Comparison of ENCODE assay signal across 1 cellular context in the genomic region with DNA sequence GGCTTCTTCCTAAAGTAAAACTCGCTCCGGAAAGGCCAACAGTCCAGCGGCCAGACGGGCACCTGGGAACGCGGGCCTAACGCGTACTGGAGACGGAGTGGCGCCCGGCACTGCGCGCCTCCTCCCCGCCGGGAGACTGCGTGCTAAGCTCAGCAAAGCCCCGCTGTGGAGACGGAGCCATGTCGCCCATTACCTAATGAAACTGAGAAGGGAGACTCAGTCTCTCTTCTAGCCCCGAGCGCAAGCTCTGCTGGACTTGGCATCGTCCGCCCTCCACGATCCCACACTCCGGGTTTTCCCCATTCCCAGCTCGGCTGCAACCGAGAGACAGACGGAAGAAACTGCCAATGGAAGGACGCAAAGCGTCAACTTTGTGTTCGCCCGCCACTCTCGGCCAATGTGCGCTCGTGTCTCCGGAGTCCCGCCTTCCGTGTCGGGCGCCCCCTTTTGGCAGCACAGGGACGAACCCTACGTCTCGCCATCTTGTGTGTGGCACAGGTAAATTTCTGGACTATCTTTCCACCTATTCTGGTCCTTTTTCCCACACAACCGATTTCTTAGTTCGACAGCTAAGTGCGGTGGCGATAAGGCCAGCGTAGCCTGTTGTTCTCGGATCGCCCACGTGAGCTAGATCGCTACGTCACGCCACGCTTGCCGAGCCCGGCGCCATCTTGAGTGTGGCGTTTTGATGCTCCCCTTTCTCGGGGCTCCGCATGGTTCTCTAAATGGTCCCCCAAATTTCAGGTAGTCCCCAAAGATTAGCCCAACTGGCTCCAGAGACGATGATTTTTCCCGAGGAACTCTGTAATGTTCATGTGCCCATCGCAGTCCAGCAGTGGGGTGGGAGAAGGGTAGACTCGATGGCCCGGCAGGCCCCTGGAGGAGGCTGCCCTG.
TF ChIP-seq lines count a peak whose summit lies in the region.

No MANE protein-coding gene starts in this region.

TF ChIP-seq in WTC11, 78 proteins besides CTCF, POLR2A, EP300 and RAD21 (continued from another document):
- TF ChIP-seq, protein P1, sequence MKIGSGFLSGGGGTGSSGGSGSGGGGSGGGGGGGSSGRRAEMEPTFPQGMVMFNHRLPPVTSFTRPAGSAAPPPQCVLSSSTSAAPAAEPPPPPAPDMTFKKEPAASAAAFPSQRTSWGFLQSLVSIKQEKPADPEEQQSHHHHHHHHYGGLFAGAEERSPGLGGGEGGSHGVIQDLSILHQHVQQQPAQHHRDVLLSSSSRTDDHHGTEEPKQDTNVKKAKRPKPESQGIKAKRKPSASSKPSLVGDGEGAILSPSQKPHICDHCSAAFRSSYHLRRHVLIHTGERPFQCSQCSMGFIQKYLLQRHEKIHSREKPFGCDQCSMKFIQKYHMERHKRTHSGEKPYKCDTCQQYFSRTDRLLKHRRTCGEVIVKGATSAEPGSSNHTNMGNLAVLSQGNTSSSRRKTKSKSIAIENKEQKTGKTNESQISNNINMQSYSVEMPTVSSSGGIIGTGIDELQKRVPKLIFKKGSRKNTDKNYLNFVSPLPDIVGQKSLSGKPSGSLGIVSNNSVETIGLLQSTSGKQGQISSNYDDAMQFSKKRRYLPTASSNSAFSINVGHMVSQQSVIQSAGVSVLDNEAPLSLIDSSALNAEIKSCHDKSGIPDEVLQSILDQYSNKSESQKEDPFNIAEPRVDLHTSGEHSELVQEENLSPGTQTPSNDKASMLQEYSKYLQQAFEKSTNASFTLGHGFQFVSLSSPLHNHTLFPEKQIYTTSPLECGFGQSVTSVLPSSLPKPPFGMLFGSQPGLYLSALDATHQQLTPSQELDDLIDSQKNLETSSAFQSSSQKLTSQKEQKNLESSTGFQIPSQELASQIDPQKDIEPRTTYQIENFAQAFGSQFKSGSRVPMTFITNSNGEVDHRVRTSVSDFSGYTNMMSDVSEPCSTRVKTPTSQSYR (CRISPR knock-in tag; IDR thresholded peaks at IDR 0.05): no peak; the same call in 1 of the 2 replicates
- TF ChIP-seq, protein P2, sequence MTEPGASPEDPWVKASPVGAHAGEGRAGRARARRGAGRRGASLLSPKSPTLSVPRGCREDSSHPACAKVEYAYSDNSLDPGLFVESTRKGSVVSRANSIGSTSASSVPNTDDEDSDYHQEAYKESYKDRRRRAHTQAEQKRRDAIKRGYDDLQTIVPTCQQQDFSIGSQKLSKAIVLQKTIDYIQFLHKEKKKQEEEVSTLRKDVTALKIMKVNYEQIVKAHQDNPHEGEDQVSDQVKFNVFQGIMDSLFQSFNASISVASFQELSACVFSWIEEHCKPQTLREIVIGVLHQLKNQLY (CRISPR knock-in tag; IDR thresholded peaks at IDR 0.05): 0 out of 2 replicates have a peak, but pooled peaks have one; percentile 54
- TF ChIP-seq, protein P3, sequence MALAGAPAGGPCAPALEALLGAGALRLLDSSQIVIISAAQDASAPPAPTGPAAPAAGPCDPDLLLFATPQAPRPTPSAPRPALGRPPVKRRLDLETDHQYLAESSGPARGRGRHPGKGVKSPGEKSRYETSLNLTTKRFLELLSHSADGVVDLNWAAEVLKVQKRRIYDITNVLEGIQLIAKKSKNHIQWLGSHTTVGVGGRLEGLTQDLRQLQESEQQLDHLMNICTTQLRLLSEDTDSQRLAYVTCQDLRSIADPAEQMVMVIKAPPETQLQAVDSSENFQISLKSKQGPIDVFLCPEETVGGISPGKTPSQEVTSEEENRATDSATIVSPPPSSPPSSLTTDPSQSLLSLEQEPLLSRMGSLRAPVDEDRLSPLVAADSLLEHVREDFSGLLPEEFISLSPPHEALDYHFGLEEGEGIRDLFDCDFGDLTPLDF (CRISPR knock-in tag; IDR thresholded peaks at IDR 0.05): peak; percentile 13; the same call in 1 of the 2 replicates
- TF ChIP-seq, protein P4, sequence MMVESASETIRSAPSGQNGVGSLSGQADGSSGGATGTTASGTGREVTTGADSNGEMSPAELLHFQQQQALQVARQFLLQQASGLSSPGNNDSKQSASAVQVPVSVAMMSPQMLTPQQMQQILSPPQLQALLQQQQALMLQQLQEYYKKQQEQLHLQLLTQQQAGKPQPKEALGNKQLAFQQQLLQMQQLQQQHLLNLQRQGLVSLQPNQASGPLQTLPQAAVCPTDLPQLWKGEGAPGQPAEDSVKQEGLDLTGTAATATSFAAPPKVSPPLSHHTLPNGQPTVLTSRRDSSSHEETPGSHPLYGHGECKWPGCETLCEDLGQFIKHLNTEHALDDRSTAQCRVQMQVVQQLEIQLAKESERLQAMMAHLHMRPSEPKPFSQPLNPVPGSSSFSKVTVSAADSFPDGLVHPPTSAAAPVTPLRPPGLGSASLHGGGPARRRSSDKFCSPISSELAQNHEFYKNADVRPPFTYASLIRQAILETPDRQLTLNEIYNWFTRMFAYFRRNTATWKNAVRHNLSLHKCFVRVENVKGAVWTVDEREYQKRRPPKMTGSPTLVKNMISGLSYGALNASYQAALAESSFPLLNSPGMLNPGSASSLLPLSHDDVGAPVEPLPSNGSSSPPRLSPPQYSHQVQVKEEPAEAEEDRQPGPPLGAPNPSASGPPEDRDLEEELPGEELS (CRISPR knock-in tag; IDR thresholded peaks at IDR 0.05): peak; percentile 19; the same call in 1 of the 2 replicates
- TF ChIP-seq, protein P5, sequence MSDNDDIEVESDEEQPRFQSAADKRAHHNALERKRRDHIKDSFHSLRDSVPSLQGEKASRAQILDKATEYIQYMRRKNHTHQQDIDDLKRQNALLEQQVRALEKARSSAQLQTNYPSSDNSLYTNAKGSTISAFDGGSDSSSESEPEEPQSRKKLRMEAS (CRISPR knock-in tag; IDR thresholded peaks at IDR 0.05): peak; percentile 88
- TF ChIP-seq, protein P6, sequence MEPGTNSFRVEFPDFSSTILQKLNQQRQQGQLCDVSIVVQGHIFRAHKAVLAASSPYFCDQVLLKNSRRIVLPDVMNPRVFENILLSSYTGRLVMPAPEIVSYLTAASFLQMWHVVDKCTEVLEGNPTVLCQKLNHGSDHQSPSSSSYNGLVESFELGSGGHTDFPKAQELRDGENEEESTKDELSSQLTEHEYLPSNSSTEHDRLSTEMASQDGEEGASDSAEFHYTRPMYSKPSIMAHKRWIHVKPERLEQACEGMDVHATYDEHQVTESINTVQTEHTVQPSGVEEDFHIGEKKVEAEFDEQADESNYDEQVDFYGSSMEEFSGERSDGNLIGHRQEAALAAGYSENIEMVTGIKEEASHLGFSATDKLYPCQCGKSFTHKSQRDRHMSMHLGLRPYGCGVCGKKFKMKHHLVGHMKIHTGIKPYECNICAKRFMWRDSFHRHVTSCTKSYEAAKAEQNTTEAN (CRISPR knock-in tag; IDR thresholded peaks at IDR 0.05): peak; percentile 29
- TF ChIP-seq NR1H2 (CRISPR knock-in tag; IDR thresholded peaks at IDR 0.05) (0 out of 2 replicates have a peak, but pooled peaks have one; percentile 18), EMX1 (CRISPR knock-in tag; IDR thresholded peaks at IDR 0.05) (no peak), NFE2L1 (CRISPR knock-in tag; IDR thresholded peaks at IDR 0.05) (peak; percentile 89), ZNF121 (CRISPR knock-in tag; IDR thresholded peaks at IDR 0.05) (no peak), ZNF396 (CRISPR knock-in tag; IDR thresholded peaks at IDR 0.05; ENCODE audit: borderline replicate concordance) (no peak), TEAD4 (CRISPR knock-in tag; IDR thresholded peaks at IDR 0.05) (no peak), SMAD3 (CRISPR knock-in tag; IDR thresholded peaks at IDR 0.05; ENCODE audit: borderline replicate concordance) (peak; percentile 41; the same call in 1 of the 2 replicates), NFYB (CRISPR knock-in tag; conservative IDR thresholded peaks at IDR 0.05; ENCODE audit: low read depth) (peak; percentile 94), PRRX2 (CRISPR knock-in tag; IDR thresholded peaks at IDR 0.05) (no peak), ATF1 (CRISPR knock-in tag; IDR thresholded peaks at IDR 0.05) (no peak), SP1 (CRISPR knock-in tag; conservative IDR thresholded peaks at IDR 0.05) (peak; percentile 92), TCF7 (CRISPR knock-in tag; IDR thresholded peaks at IDR 0.05; ENCODE audit: low read depth) (peak; percentile 36; the same call in 1 of the 2 replicates), GRHL2 (CRISPR knock-in tag; IDR thresholded peaks at IDR 0.05; ENCODE audit: insufficient replicate concordance, severe bottlenecking) (no peak)
- TF ChIP-seq, protein P7, sequence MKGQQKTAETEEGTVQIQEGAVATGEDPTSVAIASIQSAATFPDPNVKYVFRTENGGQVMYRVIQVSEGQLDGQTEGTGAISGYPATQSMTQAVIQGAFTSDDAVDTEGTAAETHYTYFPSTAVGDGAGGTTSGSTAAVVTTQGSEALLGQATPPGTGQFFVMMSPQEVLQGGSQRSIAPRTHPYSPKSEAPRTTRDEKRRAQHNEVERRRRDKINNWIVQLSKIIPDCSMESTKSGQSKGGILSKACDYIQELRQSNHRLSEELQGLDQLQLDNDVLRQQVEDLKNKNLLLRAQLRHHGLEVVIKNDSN (CRISPR knock-in tag; IDR thresholded peaks at IDR 0.05): peak; percentile 74
- TF ChIP-seq, protein P8, sequence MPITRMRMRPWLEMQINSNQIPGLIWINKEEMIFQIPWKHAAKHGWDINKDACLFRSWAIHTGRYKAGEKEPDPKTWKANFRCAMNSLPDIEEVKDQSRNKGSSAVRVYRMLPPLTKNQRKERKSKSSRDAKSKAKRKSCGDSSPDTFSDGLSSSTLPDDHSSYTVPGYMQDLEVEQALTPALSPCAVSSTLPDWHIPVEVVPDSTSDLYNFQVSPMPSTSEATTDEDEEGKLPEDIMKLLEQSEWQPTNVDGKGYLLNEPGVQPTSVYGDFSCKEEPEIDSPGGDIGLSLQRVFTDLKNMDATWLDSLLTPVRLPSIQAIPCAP (CRISPR knock-in tag; IDR thresholded peaks at IDR 0.05): no peak; the same call in 1 of the 2 replicates
- TF ChIP-seq, protein P9, sequence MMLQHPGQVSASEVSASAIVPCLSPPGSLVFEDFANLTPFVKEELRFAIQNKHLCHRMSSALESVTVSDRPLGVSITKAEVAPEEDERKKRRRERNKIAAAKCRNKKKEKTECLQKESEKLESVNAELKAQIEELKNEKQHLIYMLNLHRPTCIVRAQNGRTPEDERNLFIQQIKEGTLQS (CRISPR knock-in tag; conservative IDR thresholded peaks at IDR 0.05): peak; percentile 54; the same call in 1 of the 2 replicates
- TF ChIP-seq, protein P10, sequence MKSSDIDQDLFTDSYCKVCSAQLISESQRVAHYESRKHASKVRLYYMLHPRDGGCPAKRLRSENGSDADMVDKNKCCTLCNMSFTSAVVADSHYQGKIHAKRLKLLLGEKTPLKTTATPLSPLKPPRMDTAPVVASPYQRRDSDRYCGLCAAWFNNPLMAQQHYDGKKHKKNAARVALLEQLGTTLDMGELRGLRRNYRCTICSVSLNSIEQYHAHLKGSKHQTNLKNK (CRISPR knock-in tag; IDR thresholded peaks at IDR 0.05): no peak
- TF ChIP-seq, protein P11, sequence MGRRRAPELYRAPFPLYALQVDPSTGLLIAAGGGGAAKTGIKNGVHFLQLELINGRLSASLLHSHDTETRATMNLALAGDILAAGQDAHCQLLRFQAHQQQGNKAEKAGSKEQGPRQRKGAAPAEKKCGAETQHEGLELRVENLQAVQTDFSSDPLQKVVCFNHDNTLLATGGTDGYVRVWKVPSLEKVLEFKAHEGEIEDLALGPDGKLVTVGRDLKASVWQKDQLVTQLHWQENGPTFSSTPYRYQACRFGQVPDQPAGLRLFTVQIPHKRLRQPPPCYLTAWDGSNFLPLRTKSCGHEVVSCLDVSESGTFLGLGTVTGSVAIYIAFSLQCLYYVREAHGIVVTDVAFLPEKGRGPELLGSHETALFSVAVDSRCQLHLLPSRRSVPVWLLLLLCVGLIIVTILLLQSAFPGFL (CRISPR knock-in tag; IDR thresholded peaks at IDR 0.05; ENCODE audit: borderline replicate concordance): peak; percentile 73; the same call in 1 of the 2 replicates
TF ChIP-seq in WTC11: peak in this region for 26.
